ENCODE assay signal across 1 cellular context in genomic region chr12:32755654-32756475, GRCh38.
TF ChIP-seq lines count a peak whose summit lies in the region.

YARS2 (minus strand) TSS chr12:32755897; CDS start chr12:32755874, 23 bp downstream.

TF ChIP-seq in HepG2, 621 proteins besides CTCF, POLR2A, EP300 and RAD21 (continued from another document and continues in another):
- TF ChIP-seq TOE1 (CRISPR knock-in tag; IDR thresholded peaks at IDR 0.05) (no peak; the same call in 1 of the 2 replicates), ZSCAN12 (CRISPR knock-in tag; IDR thresholded peaks at IDR 0.05) (no peak), PHF20 (CRISPR knock-in tag; IDR thresholded peaks at IDR 0.05) (0 out of 2 replicates have a peak, but pooled peaks have one; percentile 82), ZNF747 (CRISPR knock-in tag; IDR thresholded peaks at IDR 0.05; ENCODE audit: borderline replicate concordance) (peak; percentile 67; the same call in 1 of the 2 replicates), ZNF589 (CRISPR knock-in tag; conservative IDR thresholded peaks at IDR 0.05) (no peak), SIX1 (CRISPR knock-in tag; IDR thresholded peaks at IDR 0.05; ENCODE audit: borderline replicate concordance) (peak; percentile 36; the same call in 1 of the 2 replicates), ZNF646 (CRISPR knock-in tag; IDR thresholded peaks at IDR 0.05) (no peak), U2AF1 (optimal IDR thresholded peaks at IDR 0.05; ENCODE audit: low read depth, low read length) (peak; percentile 92), SCMH1 (CRISPR knock-in tag; IDR thresholded peaks at IDR 0.05; ENCODE audit: borderline replicate concordance) (no peak), ZNF281 (CRISPR knock-in tag; IDR thresholded peaks at IDR 0.05; ENCODE audit: borderline replicate concordance) (peak; percentile 30; the same call in 1 of the 2 replicates), THAP7 (CRISPR knock-in tag; IDR thresholded peaks at IDR 0.05) (0 out of 2 replicates have a peak, but pooled peaks have one; percentile 65), ZNF615 (CRISPR knock-in tag; IDR thresholded peaks at IDR 0.05; ENCODE audit: borderline replicate concordance) (0 out of 2 replicates have a peak, but pooled peaks have one; percentile 61), ZNF788 (CRISPR knock-in tag; IDR thresholded peaks at IDR 0.05; ENCODE audit: borderline replicate concordance) (peak; percentile 28; the same call in 1 of the 2 replicates), KLF12 (CRISPR knock-in tag; IDR thresholded peaks at IDR 0.05; ENCODE audit: borderline replicate concordance) (peak; percentile 99), EZH2 (conservative IDR thresholded peaks at IDR 0.05; ENCODE audit: low read depth, low read length) (no peak), ZNF569 (CRISPR knock-in tag; IDR thresholded peaks at IDR 0.05; ENCODE audit: borderline replicate concordance) (no peak), MIER3 (CRISPR knock-in tag; IDR thresholded peaks at IDR 0.05; ENCODE audit: borderline replicate concordance) (no peak), SOX13 (IDR thresholded peaks at IDR 0.05) (0 out of 2 replicates have a peak, but pooled peaks have one; percentile 7), SOX13 (CRISPR knock-in tag; conservative IDR thresholded peaks at IDR 0.05 in 1 of 2, IDR thresholded peaks at IDR 0.05 in 1 of 2) (no peak), TBX3 (IDR thresholded peaks at IDR 0.05; ENCODE audit: borderline replicate concordance) (no peak), GATAD2A (CRISPR knock-in tag; IDR thresholded peaks at IDR 0.05) (peak; percentile 28), RBAK (CRISPR knock-in tag; IDR thresholded peaks at IDR 0.05) (no peak), ZNF468 (CRISPR knock-in tag; IDR thresholded peaks at IDR 0.05) (no peak), HNRNPL (IDR thresholded peaks at IDR 0.05; ENCODE audit: low read depth, low read length) (no peak), ZBTB46 (CRISPR knock-in tag; IDR thresholded peaks at IDR 0.05; ENCODE audit: borderline replicate concordance) (no peak), ZBTB34 (CRISPR knock-in tag; IDR thresholded peaks at IDR 0.05) (no peak), HOXA9 (CRISPR knock-in tag; IDR thresholded peaks at IDR 0.05; ENCODE audit: borderline replicate concordance) (no peak), ARID3A (IDR thresholded peaks at IDR 0.05; ENCODE audit: low read depth, low read length) (0 out of 2 replicates have a peak, but pooled peaks have one; percentile 30), ZNF225 (CRISPR knock-in tag; IDR thresholded peaks at IDR 0.05) (0 out of 2 replicates have a peak, but pooled peaks have one; percentile 43), ZNF431 (CRISPR knock-in tag; IDR thresholded peaks at IDR 0.05; ENCODE audit: borderline replicate concordance, low read depth) (no peak), ZFP82 (CRISPR knock-in tag; IDR thresholded peaks at IDR 0.05; ENCODE audit: borderline replicate concordance) (peak; percentile 73; the same call in 1 of the 2 replicates), XBP1 (CRISPR knock-in tag; IDR thresholded peaks at IDR 0.05) (no peak), CENPBD1 (CRISPR knock-in tag; IDR thresholded peaks at IDR 0.05; ENCODE audit: borderline replicate concordance, low read depth) (no peak), ZNF879 (CRISPR knock-in tag; IDR thresholded peaks at IDR 0.05) (no peak), ZBTB42 (CRISPR knock-in tag; IDR thresholded peaks at IDR 0.05) (no peak), HOXA7 (CRISPR knock-in tag; IDR thresholded peaks at IDR 0.05) (no peak), ZXDC (CRISPR knock-in tag; IDR thresholded peaks at IDR 0.05) (no peak), ZNF33B (CRISPR knock-in tag; IDR thresholded peaks at IDR 0.05) (0 out of 2 replicates have a peak, but pooled peaks have one; percentile 11)
